Comparison of ENCODE assay signal across 8 cellular contexts in the genomic region with DNA sequence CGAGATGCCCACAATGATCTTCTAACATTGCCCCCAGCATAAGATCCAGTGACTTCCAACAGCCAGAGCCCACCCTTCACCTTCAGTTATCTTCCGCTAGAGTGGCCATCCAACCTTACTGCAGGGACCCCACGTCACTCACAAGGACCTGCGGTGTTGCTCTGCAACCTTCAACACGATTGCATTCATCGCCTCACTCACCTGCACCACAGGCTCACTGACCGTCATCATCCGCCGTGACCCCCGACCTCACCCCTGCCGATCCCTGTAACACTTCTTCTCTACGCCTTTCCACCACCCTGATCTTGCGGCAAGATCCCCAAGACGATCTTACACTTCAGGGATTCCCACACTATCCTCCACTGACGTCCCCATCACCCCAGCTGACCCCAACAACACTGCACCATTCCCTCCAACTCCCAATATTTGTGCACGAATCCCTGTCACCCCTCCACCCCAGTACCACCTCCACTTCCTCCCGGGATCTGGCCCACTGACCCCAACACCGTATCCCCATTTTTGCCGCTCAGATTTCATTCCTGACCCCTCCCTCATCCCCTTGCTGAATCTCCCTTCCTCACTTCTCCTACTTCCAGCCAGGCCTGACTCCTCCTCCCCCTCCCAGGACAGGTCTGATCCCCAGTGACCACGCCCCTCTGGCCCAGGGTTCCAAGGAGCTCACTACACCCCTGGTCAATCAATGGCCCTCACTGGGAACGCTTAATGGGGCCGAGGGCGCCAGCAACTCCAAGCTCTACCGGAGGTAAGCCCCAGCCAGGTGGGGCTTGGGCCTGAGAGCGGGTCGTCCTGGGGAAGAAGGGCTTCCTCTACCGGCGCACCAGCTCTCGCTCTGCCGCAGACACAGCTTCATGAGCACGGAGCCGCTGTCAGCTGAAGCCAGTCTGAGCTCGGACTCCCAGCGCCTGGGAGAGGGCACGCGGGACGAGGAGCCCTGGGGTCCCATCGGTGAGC. TPM values are rescaled to one million over a fixed set of nuclear protein-coding genes. Genes with fewer than 3 reads are reported as not detected.
DNase-seq lines count a peak whose midpoint lies in the region; ATAC-seq, FAIRE-seq and TF ChIP-seq lines count a peak whose summit lies in the region.

No MANE protein-coding gene starts in this region.

- intact Hi-C loops in activated T-helper 2 cell treated with anti-CD3 and anti-CD28 coated beads, Interferon-gamma antibody, Interleukin-2, Interleukin-4, amounts not matched to agents 10 μg/mL and 5 μg/mL and 100 μg/mL, durations not matched to agents 14 hours and 24 hours and 36 hours (cut with micrococcal nuclease) = no loop called here

- peaks cover 34% of the 10 kb centered on the region for H3K27me3 Mint-ChIP-seq in activated T-helper 2 cell treated with anti-CD3 and anti-CD28 coated beads, Interferon-gamma antibody, Interleukin-2, Interleukin-4, amounts not matched to agents 10 μg/mL and 5 μg/mL and 100 μg/mL, durations not matched to agents 14 hours and 24 hours and 36 hours (ENCODE audit: low read depth)

- no peak overlapping the region for H3K9ac ChIP-seq in keratinocyte (ENCODE audit: control insufficient read depth, extremely low read depth, insufficient read depth, low read length)

- dilution Hi-C loops in keratinocyte (cut with MboI; ENCODE audit: extremely low pct_ligation_motif_present, low sequenced_read_pairs) = no loop called here

- TF ChIP-seq CTCF in BJ (IDR thresholded peaks at IDR 0.05; ENCODE audit: insufficient read depth, low read depth, low read length) (no peak), keratinocyte (optimal IDR thresholded peaks at IDR 0.05 in 1 of 3, IDR thresholded peaks at IDR 0.05 in 1 of 3, conservative IDR thresholded peaks at IDR 0.05 in 1 of 3; ENCODE audit: extremely low read depth in 1 of 3, insufficient read depth in 2 of 3, low read length in 3 of 3) (no peak)

- no peaks in the 10 kb centered on the region for H3K9me3 Mint-ChIP-seq in activated T-helper 2 cell treated with anti-CD3 and anti-CD28 coated beads, Interferon-gamma antibody, Interleukin-2, Interleukin-4, amounts not matched to agents 10 μg/mL and 5 μg/mL and 100 μg/mL, durations not matched to agents 14 hours and 24 hours and 36 hours

- H3K4me1 Mint-ChIP-seq in activated T-helper 2 cell treated with anti-CD3 and anti-CD28 coated beads, Interferon-gamma antibody, Interleukin-2, Interleukin-4, amounts not matched to agents 10 μg/mL and 5 μg/mL and 100 μg/mL, durations not matched to agents 14 hours and 24 hours and 36 hours (ENCODE audit: low read depth) = peaks cover 8% of the 10 kb centered on the region

- H3K4me3 Mint-ChIP-seq in activated T-helper 2 cell treated with anti-CD3 and anti-CD28 coated beads, Interferon-gamma antibody, Interleukin-2, Interleukin-4, amounts not matched to agents 10 μg/mL and 5 μg/mL and 100 μg/mL, durations not matched to agents 14 hours and 24 hours and 36 hours (ENCODE audit: low read depth) = peak overlapping the region; percentile 61

- no peak overlapping the region for H2AFZ ChIP-seq in keratinocyte (ENCODE audit: control insufficient read depth, low read length)

- no peak for DNase-seq in BJ (ENCODE audit: low read depth)
- peak; percentile 19 for DNase-seq in GM19239 (ENCODE audit: insufficient read length, low spot score)
- no peak for DNase-seq in activated T-helper 2 cell treated with anti-CD3 and anti-CD28 coated beads, Interferon-gamma antibody, Interleukin-2, Interleukin-4, amounts not matched to agents 10 μg/mL and 5 μg/mL and 100 μg/mL, durations not matched to agents 14 hours and 24 hours and 36 hours (ENCODE audit: low spot score)
- DNase-seq in keratinocyte (ENCODE audit: low read depth, low spot score) = no peak
- DNase-seq in NCI-H345 (lab: John Stamatoyannopoulos, UW) = no peak
- no peak for DNase-seq in amygdala (lab: John Stamatoyannopoulos, UW)
- DNase-seq in NCI-H1417 treated with DMSO at 0.1 percent for 48 hours (lab: John Stamatoyannopoulos, UW) = no peak

- H3K27me3 ChIP-seq in BJ (ENCODE audit: control insufficient read depth, insufficient read depth, low read length) (peaks cover 30% of the 10 kb centered on the region), keratinocyte (ENCODE audit: control insufficient read depth, extremely low read depth, insufficient read depth, low read length) (peaks cover 31% of the 10 kb centered on the region)

- H3K36me3 Mint-ChIP-seq in activated T-helper 2 cell treated with anti-CD3 and anti-CD28 coated beads, Interferon-gamma antibody, Interleukin-2, Interleukin-4, amounts not matched to agents 10 μg/mL and 5 μg/mL and 100 μg/mL, durations not matched to agents 14 hours and 24 hours and 36 hours (ENCODE audit: low read depth) = peaks cover 21% of the 10 kb centered on the region

- H3K79me2 ChIP-seq in keratinocyte (ENCODE audit: control insufficient read depth, insufficient read depth, low read length) = no peaks in the 10 kb centered on the region

- FAIRE-seq in GM19239 (lab: Jason Lieb, UNC) = no peak
- FAIRE-seq in keratinocyte (lab: Jason Lieb, UNC) = no peak

- H3K27ac Mint-ChIP-seq in activated T-helper 2 cell treated with anti-CD3 and anti-CD28 coated beads, Interferon-gamma antibody, Interleukin-2, Interleukin-4, amounts not matched to agents 10 μg/mL and 5 μg/mL and 100 μg/mL, durations not matched to agents 14 hours and 24 hours and 36 hours = no peak overlapping the region

- no peaks in the 10 kb centered on the region for H3K9me3 ChIP-seq in keratinocyte (ENCODE audit: control insufficient read depth, low read depth, low read length)

- H3K4me1 ChIP-seq in keratinocyte (ENCODE audit: control insufficient read depth, extremely low read depth, insufficient read depth, low read length) = peaks cover 11% of the 10 kb centered on the region

- H3K9me1 ChIP-seq in keratinocyte (ENCODE audit: control insufficient read depth, extremely low read depth, insufficient read depth, low read length) = no peaks in the 10 kb centered on the region

- CTCF ChIA-PET in BJ (lab: Yijun Ruan, JAX) = interaction anchor here (0.7 to 1.1 kb wide), 2 partner anchors 97 to 99 kb away, joined by 3 to 4 read pairs; no protein-coding TSS in a partner anchor

- peak overlapping the region; percentile 56 for H3K4me2 ChIP-seq in keratinocyte (ENCODE audit: control insufficient read depth, extremely low read depth, insufficient read depth, low read depth, low read length)

- peaks cover 11% of the 10 kb centered on the region for H3K36me3 ChIP-seq in BJ (ENCODE audit: control insufficient read depth, insufficient read depth, low read length)
- H3K36me3 ChIP-seq in keratinocyte (ENCODE audit: control insufficient read depth in 2 of 2, extremely low read depth in 1 of 2, insufficient read depth in 2 of 2, low read length in 2 of 2) = peaks cover 15 to 20% of the 10 kb centered on the region in 2 experiments

- no peak overlapping the region for H3K27ac ChIP-seq in keratinocyte (ENCODE audit: control insufficient read depth, insufficient read depth, low read length)

- ATAC-seq in GM18870 (IDR thresholded peaks at IDR 0.05; ENCODE audit: unreplicated experiment) = no peak

- H4K20me1 ChIP-seq in keratinocyte (ENCODE audit: control insufficient read depth, extremely low read depth, insufficient read depth, low read length) = peaks cover 2% of the 10 kb centered on the region

- POLR2A ChIA-PET in BJ (lab: Charles Lee) = interaction anchor here (0.6 to 0.9 kb wide), 2 partner anchors 36 to 97 kb away, joined by 4 to 10 read pairs; a partner anchor contains a TSS

- peak overlapping the region; percentile 40; the same call in 1 of the 2 replicates for H3K4me3 ChIP-seq in BJ (ENCODE audit: low read depth, low read length)
- H3K4me3 ChIP-seq in keratinocyte (ENCODE audit: control insufficient read depth in 2 of 3, extremely low read depth in 1 of 3, insufficient read depth in 2 of 3, low read depth in 1 of 3, low read length in 3 of 3) = peak overlapping the region in 2 of 3 experiments; percentile 11 to 42

RNA-seq across cellular contexts. Expression of a gene that starts 7.6 kb away (rescaled TPM):
- 0.31 and 0.58 TPM in 2 replicates for polyA plus RNA-seq in BJ (2011; rRNA removed)
- 0.14 TPM in 1 of 2 replicates, not detected in the other for polyA minus RNA-seq in BJ (2011; rRNA and poly(A)+ RNA removed)
- 0.16 and 0.18 TPM in 2 replicates for total RNA-seq in activated T-helper 2 cell treated with anti-CD3 and anti-CD28 coated beads, Interferon-gamma antibody, Interleukin-2, Interleukin-4, amounts not matched to agents 10 μg/mL and 5 μg/mL and 100 μg/mL, durations not matched to agents 14 hours and 24 hours and 36 hours
- 1.1 to 3.7 TPM (median 1.6 TPM) in 3 replicates for polyA plus RNA-seq in keratinocyte
- 6.9 TPM for polyA plus RNA-seq in keratinocyte (2011; ENCODE audit: low read depth)
- polyA plus RNA-seq in keratinocyte (2011; cell fraction: cytosol; rRNA removed) = 2.1 and 4.2 TPM in 2 replicates
- polyA plus RNA-seq in keratinocyte (2011; cell fraction: nucleus; rRNA removed) = 7.4 and 9.3 TPM in 2 replicates
- polyA plus RNA-seq in keratinocyte (2012; ENCODE audit: low replicate concordance) = 1.1 and 13.2 TPM in 2 replicates
- 1.6 to 3.3 TPM (median 2.2 TPM) in 3 replicates for polyA minus RNA-seq in keratinocyte
- polyA minus RNA-seq in keratinocyte (2011; cell fraction: cytosol; rRNA and poly(A)+ RNA removed) = 3.3 TPM
- polyA minus RNA-seq in keratinocyte (2011; cell fraction: nucleus; rRNA and poly(A)+ RNA removed) = 2.4 and 2.7 TPM in 2 replicates

RNA-seq across cellular contexts. Expression of a gene that starts 8.6 kb away (rescaled TPM):
- polyA plus RNA-seq in BJ (2011; rRNA removed) = 51.9 and 84.5 TPM in 2 replicates
- polyA minus RNA-seq in BJ (2011; rRNA and poly(A)+ RNA removed) = 30.3 and 35.1 TPM in 2 replicates
- 132 and 141 TPM in 2 replicates for total RNA-seq in activated T-helper 2 cell treated with anti-CD3 and anti-CD28 coated beads, Interferon-gamma antibody, Interleukin-2, Interleukin-4, amounts not matched to agents 10 μg/mL and 5 μg/mL and 100 μg/mL, durations not matched to agents 14 hours and 24 hours and 36 hours
- polyA plus RNA-seq in keratinocyte = 108 to 170 TPM (median 149 TPM) in 3 replicates
- polyA plus RNA-seq in keratinocyte (2011; ENCODE audit: low read depth) = 47.7 TPM
- polyA plus RNA-seq in keratinocyte (2011; cell fraction: cytosol; rRNA removed) = 86.8 and 178 TPM in 2 replicates
- 160 and 203 TPM in 2 replicates for polyA plus RNA-seq in keratinocyte (2011; cell fraction: nucleus; rRNA removed)
- 183 and 186 TPM in 2 replicates for polyA plus RNA-seq in keratinocyte (2012; ENCODE audit: low replicate concordance)
- polyA minus RNA-seq in keratinocyte = 72.4 to 219 TPM (median 104 TPM) in 3 replicates
- polyA minus RNA-seq in keratinocyte (2011; cell fraction: cytosol; rRNA and poly(A)+ RNA removed) = 169 TPM
- polyA minus RNA-seq in keratinocyte (2011; cell fraction: nucleus; rRNA and poly(A)+ RNA removed) = 47.5 and 57.8 TPM in 2 replicates

RNA-seq across cellular contexts. Expression of a gene that starts 29.1 kb away (rescaled TPM):
- 213 and 581 TPM in 2 replicates for polyA plus RNA-seq in BJ (2011; rRNA removed)
- 76.5 and 77.8 TPM in 2 replicates for polyA minus RNA-seq in BJ (2011; rRNA and poly(A)+ RNA removed)
- 37.8 and 41.4 TPM in 2 replicates for total RNA-seq in activated T-helper 2 cell treated with anti-CD3 and anti-CD28 coated beads, Interferon-gamma antibody, Interleukin-2, Interleukin-4, amounts not matched to agents 10 μg/mL and 5 μg/mL and 100 μg/mL, durations not matched to agents 14 hours and 24 hours and 36 hours
- 179 to 316 TPM (median 274 TPM) in 3 replicates for polyA plus RNA-seq in keratinocyte
- polyA plus RNA-seq in keratinocyte (2011; ENCODE audit: low read depth) = 101 TPM
- polyA plus RNA-seq in keratinocyte (2011; cell fraction: cytosol; rRNA removed) = 328 and 700 TPM in 2 replicates
- 1,175 and 2,003 TPM in 2 replicates for polyA plus RNA-seq in keratinocyte (2011; cell fraction: nucleus; rRNA removed)
- 414 and 541 TPM in 2 replicates for polyA plus RNA-seq in keratinocyte (2012; ENCODE audit: low replicate concordance)
- polyA minus RNA-seq in keratinocyte = 269 to 862 TPM (median 302 TPM) in 3 replicates
- 973 TPM for polyA minus RNA-seq in keratinocyte (2011; cell fraction: cytosol; rRNA and poly(A)+ RNA removed)
- polyA minus RNA-seq in keratinocyte (2011; cell fraction: nucleus; rRNA and poly(A)+ RNA removed) = 1,084 and 1,350 TPM in 2 replicates

RNA-seq across cellular contexts. Expression of a gene that starts 47.6 kb away (rescaled TPM):
- polyA plus RNA-seq in BJ (2011; rRNA removed) (1.3 and 2.3 TPM in 2 replicates), keratinocyte (0.35 to 0.95 TPM (median 0.37 TPM) in 3 replicates)
- polyA minus RNA-seq in BJ (2011; rRNA and poly(A)+ RNA removed) = 1.0 and 2.6 TPM in 2 replicates
- total RNA-seq in activated T-helper 2 cell treated with anti-CD3 and anti-CD28 coated beads, Interferon-gamma antibody, Interleukin-2, Interleukin-4, amounts not matched to agents 10 μg/mL and 5 μg/mL and 100 μg/mL, durations not matched to agents 14 hours and 24 hours and 36 hours = 0.32 and 1.0 TPM in 2 replicates
- polyA plus RNA-seq in keratinocyte (2011; ENCODE audit: low read depth) = not detected
- polyA plus RNA-seq in keratinocyte (2011; cell fraction: cytosol; rRNA removed) = 0.28 and 0.84 TPM in 2 replicates
- polyA plus RNA-seq in keratinocyte (2011; cell fraction: nucleus; rRNA removed) = 0.94 and 1.6 TPM in 2 replicates
- polyA plus RNA-seq in keratinocyte (2012; ENCODE audit: low replicate concordance) = 0.72 and 1.0 TPM in 2 replicates
- 0.38 to 1.7 TPM (median 0.53 TPM) in 3 replicates for polyA minus RNA-seq in keratinocyte
- polyA minus RNA-seq in keratinocyte (2011; cell fraction: cytosol; rRNA and poly(A)+ RNA removed) = 0.58 TPM
- polyA minus RNA-seq in keratinocyte (2011; cell fraction: nucleus; rRNA and poly(A)+ RNA removed) = 2.1 and 2.6 TPM in 2 replicates

RNA-seq across cellular contexts. Expression of a gene that starts 48.1 kb away (rescaled TPM):
- polyA plus RNA-seq in BJ (2011; rRNA removed) = not detected in 2 replicates
- not detected in 2 replicates for polyA minus RNA-seq in BJ (2011; rRNA and poly(A)+ RNA removed)
- not detected in 2 replicates for total RNA-seq in activated T-helper 2 cell treated with anti-CD3 and anti-CD28 coated beads, Interferon-gamma antibody, Interleukin-2, Interleukin-4, amounts not matched to agents 10 μg/mL and 5 μg/mL and 100 μg/mL, durations not matched to agents 14 hours and 24 hours and 36 hours
- 0.06 TPM in 1 of 3 replicates, not detected in the others for polyA plus RNA-seq in keratinocyte
- polyA plus RNA-seq in keratinocyte (2011; ENCODE audit: low read depth) = not detected
- not detected in 2 replicates for polyA plus RNA-seq in keratinocyte (2011; cell fraction: cytosol; rRNA removed)
- polyA plus RNA-seq in keratinocyte (2011; cell fraction: nucleus; rRNA removed) = not detected in 2 replicates
- polyA plus RNA-seq in keratinocyte (2012; ENCODE audit: low replicate concordance) = not detected in 2 replicates
- not detected in 3 replicates for polyA minus RNA-seq in keratinocyte
- not detected for polyA minus RNA-seq in keratinocyte (2011; cell fraction: cytosol; rRNA and poly(A)+ RNA removed)
- not detected in 2 replicates for polyA minus RNA-seq in keratinocyte (2011; cell fraction: nucleus; rRNA and poly(A)+ RNA removed)
